Comparison of ENCODE assay signal across 20 cellular contexts in the genomic region with DNA sequence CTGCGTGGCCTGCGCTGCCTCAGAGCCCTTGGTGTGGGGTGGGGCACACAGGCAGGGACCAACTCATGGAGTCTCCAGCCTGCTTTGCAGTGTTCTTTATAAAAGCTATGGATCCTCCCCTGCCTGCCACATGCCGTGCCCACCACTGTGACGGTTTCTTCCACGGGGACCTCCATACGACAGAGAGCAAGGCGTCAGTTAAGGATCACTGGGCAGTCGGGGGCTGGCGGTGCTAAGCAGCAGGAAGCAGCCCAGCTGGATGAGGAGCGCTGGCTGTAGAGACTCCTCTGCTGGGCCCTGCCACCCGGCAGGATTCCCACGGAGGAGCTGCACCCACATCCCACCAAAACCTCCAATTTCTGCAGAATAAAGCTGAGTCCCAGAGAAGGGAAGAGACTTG. TPM values are rescaled to one million over a fixed set of nuclear protein-coding genes. Genes with fewer than 3 reads are reported as not detected.
DNase-seq lines count a peak whose midpoint lies in the region; ATAC-seq, FAIRE-seq and TF ChIP-seq lines count a peak whose summit lies in the region.
"Had no signal": no experiment of that assay in that cellular context is flagged by ENCODE, and none has a peak within 500 bp of the region (broad histone marks: within the 10 kb centered on the region; RNA-seq: fewer than 3 reads in every experiment).

No MANE protein-coding gene starts in this region.

- H3K4me1 ChIP-seq in BLaER1 = peaks cover 75% of the 10 kb centered on the region
- H3K4me1 ChIP-seq in H9 (ENCODE audit: insufficient read depth, low read length) = no peaks in the 10 kb centered on the region
- no peaks in the 10 kb centered on the region for H3K4me1 ChIP-seq in lower lobe of right lung

- H3K4me3 Mint-ChIP-seq in H9 (no peak overlapping the region), endothelial cell (ENCODE audit: unreplicated experiment) (peak overlapping the region; percentile 17)
- H3K4me3 Mint-ChIP-seq: CD4-positive, alpha-beta memory T cell; HFFc6 had no signal

- no peak overlapping the region for H3K18ac ChIP-seq in H9 (ENCODE audit: insufficient read length, low read depth, low read length)

- H4K5ac ChIP-seq in H9 (ENCODE audit: insufficient read length, low read depth, low read length) = no peak overlapping the region

- H3K27ac ChIP-seq in BLaER1 = no peak overlapping the region
- H3K27ac ChIP-seq in H9 (ENCODE audit: insufficient read length, low read depth, low read length) = no peak overlapping the region
- no peak overlapping the region for H3K27ac ChIP-seq in lower lobe of right lung
- H3K27ac ChIP-seq: C4-2B, GM23248 had no signal

- no peak overlapping the region for H3K56ac ChIP-seq in H9 (ENCODE audit: insufficient read length, low read depth, low read length)

- no peak overlapping the region for H2AFZ ChIP-seq in H9 (ENCODE audit: low read length)
- H2AFZ ChIP-seq: GM23248 had no signal

- ATAC-seq in lower lobe of right lung = no peak
- ATAC-seq: GM12878, HepG2 had no signal

- H3K36me3 ChIP-seq in BLaER1 = no peaks in the 10 kb centered on the region
- H3K36me3 ChIP-seq in lower lobe of right lung = no peaks in the 10 kb centered on the region
- no peaks in the 10 kb centered on the region for H3K36me3 ChIP-seq in MG63

- no peak overlapping the region for H2AK5ac ChIP-seq in H9 (ENCODE audit: insufficient read length, low read length)

- H4K91ac ChIP-seq in H9 (ENCODE audit: insufficient read length, low read depth, low read length) = no peak overlapping the region

- no peak overlapping the region for H3T11ph ChIP-seq in H9 (ENCODE audit: low read length)

- FAIRE-seq in H54 (lab: Jason Lieb, UNC) = no peak
- FAIRE-seq: GM12878, GM18507, HepG2, HTR-8/SVneo had no signal

- no peak overlapping the region for H2BK12ac ChIP-seq in H9 (ENCODE audit: insufficient read length, low read depth, low read length)

- TF ChIP-seq POLR2A in H54 (IDR thresholded peaks at IDR 0.05; ENCODE audit: low read depth, low read length) = no peak

- intact Hi-C loops in lower lobe of right lung (cut with DNase I) = no loop called here

- no peak for TF ChIP-seq CTCF in H9 (conservative IDR thresholded peaks at IDR 0.05)
- TF ChIP-seq CTCF in endothelial cell (IDR thresholded peaks at IDR 0.05; ENCODE audit: unreplicated experiment) = no peak
- TF ChIP-seq CTCF in lower lobe of right lung (IDR thresholded peaks at IDR 0.05) = no peak

- H3K27ac Mint-ChIP-seq in H9 = peak overlapping the region in 2 of 3 experiments; percentile 39 to 71; a peak in 3 of 7 replicates
- no peak overlapping the region for H3K27ac Mint-ChIP-seq in endothelial cell (ENCODE audit: unreplicated experiment)
- H3K27ac Mint-ChIP-seq: CD4-positive, alpha-beta memory T cell; HFFc6 had no signal

- H3K9me3 Mint-ChIP-seq in H9 (no peaks in the 10 kb centered on the region), endothelial cell (ENCODE audit: unreplicated experiment) (no peaks in the 10 kb centered on the region)
- H3K9me3 Mint-ChIP-seq: CD4-positive, alpha-beta memory T cell; HFFc6 had no signal

- H3K9me3 ChIP-seq in BLaER1 (no peaks in the 10 kb centered on the region), H9 (ENCODE audit: control insufficient read depth, low read depth, low read length) (no peaks in the 10 kb centered on the region), lower lobe of right lung (no peaks in the 10 kb centered on the region), MG63 (no peaks in the 10 kb centered on the region)

- H3K9ac ChIP-seq in BLaER1 (no peak overlapping the region), H9 (ENCODE audit: extremely low read depth, insufficient read length, low read length) (no peak overlapping the region)
- H3K9ac ChIP-seq: GM23248 had no signal

- H3K23ac ChIP-seq in H9 (ENCODE audit: insufficient read length, low read depth, low read length) = no peak overlapping the region

- no peak overlapping the region for H2BK15ac ChIP-seq in H9 (ENCODE audit: low read depth, low read length)

- H3K4me2 ChIP-seq in BLaER1 = peak overlapping the region; percentile 56
- H3K4me2 ChIP-seq in H9 (ENCODE audit: insufficient read depth, insufficient read length, low read length) = no peak overlapping the region

- no peaks in the 10 kb centered on the region for H3K27me3 Mint-ChIP-seq in H9 (ENCODE audit: low read depth)
- H3K27me3 Mint-ChIP-seq in endothelial cell (ENCODE audit: unreplicated experiment) = peaks cover 6% of the 10 kb centered on the region

- H3K27me3 ChIP-seq in BLaER1 (no peaks in the 10 kb centered on the region), H9 (ENCODE audit: insufficient read depth, low read length) (no peaks in the 10 kb centered on the region), lower lobe of right lung (ENCODE audit: low read depth) (peaks cover 13% of the 10 kb centered on the region), MG63 (no peaks in the 10 kb centered on the region)

- H3K36me3 Mint-ChIP-seq in H9 (ENCODE audit: insufficient read depth in 1 of 3, low read depth in 3 of 3) = peaks cover 11 to 42% (median 41%) of the 10 kb centered on the region in 3 experiments; a peak in 6 of 7 replicates
- peaks cover 21% of the 10 kb centered on the region for H3K36me3 Mint-ChIP-seq in endothelial cell (ENCODE audit: low read depth, unreplicated experiment)
- H3K36me3 Mint-ChIP-seq: CD4-positive, alpha-beta memory T cell had no signal

- no peak overlapping the region for H3K4ac ChIP-seq in H9 (ENCODE audit: low read depth, low read length)

- H3K4me1 Mint-ChIP-seq in H9 = no peaks in the 10 kb centered on the region; a peak in 1 of 4 replicates
- peaks cover 12% of the 10 kb centered on the region for H3K4me1 Mint-ChIP-seq in endothelial cell (ENCODE audit: unreplicated experiment)
- H3K4me1 Mint-ChIP-seq: CD4-positive, alpha-beta memory T cell had no signal

- no peak overlapping the region for H2BK120ac ChIP-seq in H9 (ENCODE audit: low read depth, low read length, poor library complexity, severe bottlenecking)

- H3K4me3 ChIP-seq in BLaER1 (no peak overlapping the region), lower lobe of right lung (no peak overlapping the region), MG63 (no peak overlapping the region)
- H3K4me3 ChIP-seq: GM12878, GM23248 had no signal

- DNase-seq in H9 = no peak
- DNase-seq in endothelial cell (ENCODE audit: low spot score) = no peak
- peak; percentile 20 for DNase-seq in lower lobe of right lung
- DNase-seq in NCI-H146 (lab: John Stamatoyannopoulos, UW) = no peak
- no peak for DNase-seq in H54 (ENCODE audit: insufficient read length, low spot score)
- DNase-seq in globus pallidus (ENCODE audit: low spot score) = no peak
- DNase-seq in MG63 = no peak
- DNase-seq: 8988T; CD4-positive, alpha-beta memory T cell; DMS79; GM23248; HCEC 1CT; HFFc6 had no signal

- WGBS in H9 (ENCODE audit: extremely low coverage, insufficient read length, low lambda C conversion rate) = no CpG with 5 or more reads among the region's 12 CpGs

- no peaks in the 10 kb centered on the region for H3K79me1 ChIP-seq in H9 (ENCODE audit: insufficient read depth, low read depth, low read length, poor library complexity, severe bottlenecking)

- H2BK20ac ChIP-seq in H9 (ENCODE audit: low read depth, low read length, poor library complexity, severe bottlenecking) = no peak overlapping the region

- no peak overlapping the region for H4K8ac ChIP-seq in H9 (replicated peaks; ENCODE audit: insufficient read length, low read depth, low read length)

- H3K14ac ChIP-seq in H9 (ENCODE audit: insufficient read depth, low read length) = no peak overlapping the region

- no peaks in the 10 kb centered on the region; the same call in 1 of the 2 replicates for H3K79me2 ChIP-seq in H9 (ENCODE audit: insufficient read depth, low read length)

- no peaks in the 10 kb centered on the region for H3K23me2 ChIP-seq in H9 (ENCODE audit: insufficient read length, low read depth, low read length, poor library complexity, severe bottlenecking)

- no peak overlapping the region for H2BK5ac ChIP-seq in H9 (ENCODE audit: insufficient read length, low read length)

- H4K20me1 ChIP-seq in BLaER1 (no peaks in the 10 kb centered on the region), H9 (ENCODE audit: control insufficient read depth, insufficient read depth, insufficient read length) (no peaks in the 10 kb centered on the region)

RNA-seq across cellular contexts. Expression of a gene that starts 23.1 kb away (rescaled TPM):
- total RNA-seq in H9 (2021) = 0.20 and 0.31 TPM in 2 replicates
- 0.69 TPM for total RNA-seq in endothelial cell (ENCODE audit: unreplicated experiment)
- 5.8 TPM for total RNA-seq in lower lobe of right lung
- 0.37 and 2.9 TPM in 2 replicates for total RNA-seq in MG63 (2014; rRNA removed; shearing (Covaris generic); ENCODE audit: low replicate concordance)
- total RNA-seq: HepG2 had no signal

RNA-seq across cellular contexts. Expression of a gene that starts 27.1 kb away (rescaled TPM):
- total RNA-seq in H9 (2021) = 15.0 and 16.2 TPM in 2 replicates
- 16.5 TPM for total RNA-seq in endothelial cell (ENCODE audit: unreplicated experiment)
- total RNA-seq in lower lobe of right lung = not detected
- not detected in 2 replicates for total RNA-seq in MG63 (2014; rRNA removed; shearing (Covaris generic); ENCODE audit: low replicate concordance)
- total RNA-seq: CD4-positive, alpha-beta memory T cell; GM12878; GM23248; HepG2; HFFc6 had no signal

RNA-seq across cellular contexts. Expression of a gene that starts 56.6 kb away (rescaled TPM):
- 5.2 and 5.5 TPM in 2 replicates for total RNA-seq in H9 (2021)
- not detected for total RNA-seq in endothelial cell (ENCODE audit: unreplicated experiment)
- not detected for total RNA-seq in lower lobe of right lung
- total RNA-seq in MG63 (2014; rRNA removed; shearing (Covaris generic); ENCODE audit: low replicate concordance) = not detected in 2 replicates
- total RNA-seq: CD4-positive, alpha-beta memory T cell; G401; GM12878; GM23248; HepG2; HFFc6 had no signal

Comparison
In these comparisons a context has a peak if more than half of its experiments do, and no peak if none do; other contexts are left out.
1. RNA of a gene that starts 27.1 kb away (total RNA-seq): 16.5 TPM in endothelial cell (single experiment) and 15.0 to 16.2 TPM in H9; not detected in lower lobe of right lung (single experiment) and not detected in MG63; every median in the first group is over 10 times any median in the second.